ENCODE assay signal across 18 cellular contexts in genomic region chr18:49910986-49911385, GRCh38.
"Had no signal": no experiment of that assay in that cellular context is flagged by ENCODE, and none has a peak within 500 bp of the region (broad histone marks: within the 10 kb centered on the region; RNA-seq: fewer than 3 reads in every experiment).

No MANE protein-coding gene starts in this region.

- H3K27ac ChIP-seq: gastrocnemius medialis, skin epidermis, tibial nerve, uterus had no signal

- DNase-seq: activated CD4-positive, alpha-beta T cell treated with anti-CD3 and anti-CD28 coated beads for 1 hour; activated CD8-positive, alpha-beta memory T cell treated with anti-CD3 and anti-CD28 coated beads for 24 hours; activated CD8-positive, alpha-beta memory T cell treated with anti-CD3 and anti-CD28 coated beads, Interleukin-2, amount 50 U/mL, for 48 hours; activated effector memory CD4-positive, alpha-beta T cell treated with Interleukin-2 at 50 U/mL for 16 hours; activated naive CD4-positive, alpha-beta T cell treated with anti-CD3 and anti-CD28 coated beads, Interleukin-2, amount 10 ng/mL, durations not matched to agents 7 days and 5 days; activated T-cell treated with anti-CD3 and anti-CD28 coated beads, Interleukin-2, amount 50 U/mL, for 48 hours; aorta; cortex of kidney; gastrocnemius medialis; head of caudate nucleus; kidney; midbrain; occipital lobe; stimulated activated naive CD8-positive, alpha-beta T cell treated with anti-CD3 and anti-CD28 coated beads, Interleukin-15, Interleukin-2, amounts not matched to agents 100 U/mL and 50 U/mL, for 24 hours; T-helper 9 cell; uterus had no signal
